In the genomic region with DNA sequence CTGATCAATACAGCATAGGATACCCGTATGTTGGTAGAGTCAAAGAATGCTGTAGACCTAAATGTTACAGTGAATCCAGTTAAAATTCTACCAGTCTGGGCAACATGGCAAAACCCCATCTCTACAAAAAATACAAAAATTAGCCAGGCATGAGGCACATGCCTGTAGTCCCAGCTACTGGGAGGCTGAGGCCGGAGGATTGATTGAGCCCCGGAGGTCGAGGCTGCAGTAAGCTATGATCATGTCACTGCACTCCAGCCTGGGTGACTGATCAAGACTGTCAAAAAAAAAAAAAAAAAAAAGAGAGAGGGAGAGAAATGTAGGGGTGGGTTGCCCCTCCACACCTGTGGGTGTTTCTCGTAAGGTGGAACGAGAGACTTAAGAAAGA, we compare ENCODE assay signal across 1 cellular context.
TF ChIP-seq lines count a peak whose summit lies in the region.

No MANE protein-coding gene starts in this region.

TF ChIP-seq in HepG2, 621 proteins besides CTCF, POLR2A, EP300 and RAD21 (continued from another document):
- TF ChIP-seq ZNF770 (CRISPR knock-in tag; IDR thresholded peaks at IDR 0.05) = peak; percentile 85
- TF ChIP-seq, protein P1, sequence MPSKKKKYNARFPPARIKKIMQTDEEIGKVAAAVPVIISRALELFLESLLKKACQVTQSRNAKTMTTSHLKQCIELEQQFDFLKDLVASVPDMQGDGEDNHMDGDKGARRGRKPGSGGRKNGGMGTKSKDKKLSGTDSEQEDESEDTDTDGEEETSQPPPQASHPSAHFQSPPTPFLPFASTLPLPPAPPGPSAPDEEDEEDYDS (CRISPR knock-in tag; IDR thresholded peaks at IDR 0.05) = no peak
- no peak for TF ChIP-seq DPF2 (CRISPR knock-in tag; IDR thresholded peaks at IDR 0.05; ENCODE audit: borderline replicate concordance, low read depth)
- TF ChIP-seq, protein P2, sequence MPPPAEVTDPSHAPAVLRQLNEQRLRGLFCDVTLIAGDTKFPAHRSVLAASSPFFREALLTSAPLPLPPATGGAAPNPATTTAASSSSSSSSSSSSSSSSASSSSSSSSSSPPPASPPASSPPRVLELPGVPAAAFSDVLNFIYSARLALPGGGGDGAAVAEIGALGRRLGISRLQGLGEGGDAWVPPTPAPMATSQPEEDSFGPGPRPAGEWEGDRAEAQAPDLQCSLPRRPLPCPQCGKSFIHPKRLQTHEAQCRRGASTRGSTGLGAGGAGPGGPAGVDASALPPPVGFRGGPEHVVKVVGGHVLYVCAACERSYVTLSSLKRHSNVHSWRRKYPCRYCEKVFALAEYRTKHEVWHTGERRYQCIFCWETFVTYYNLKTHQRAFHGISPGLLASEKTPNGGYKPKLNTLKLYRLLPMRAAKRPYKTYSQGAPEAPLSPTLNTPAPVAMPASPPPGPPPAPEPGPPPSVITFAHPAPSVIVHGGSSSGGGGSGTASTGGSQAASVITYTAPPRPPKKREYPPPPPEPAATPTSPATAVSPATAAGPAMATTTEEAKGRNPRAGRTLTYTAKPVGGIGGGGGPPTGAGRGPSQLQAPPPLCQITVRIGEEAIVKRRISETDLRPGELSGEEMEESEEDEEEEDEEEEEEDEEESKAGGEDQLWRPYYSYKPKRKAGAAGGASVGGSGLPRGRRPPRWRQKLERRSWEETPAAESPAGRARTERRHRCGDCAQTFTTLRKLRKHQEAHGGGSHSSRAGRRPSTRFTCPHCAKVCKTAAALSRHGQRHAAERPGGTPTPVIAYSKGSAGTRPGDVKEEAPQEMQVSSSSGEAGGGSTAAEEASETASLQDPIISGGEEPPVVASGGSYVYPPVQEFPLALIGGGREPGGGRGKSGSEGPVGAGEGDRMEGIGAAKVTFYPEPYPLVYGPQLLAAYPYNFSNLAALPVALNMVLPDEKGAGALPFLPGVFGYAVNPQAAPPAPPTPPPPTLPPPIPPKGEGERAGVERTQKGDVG (CRISPR knock-in tag; IDR thresholded peaks at IDR 0.05; ENCODE audit: borderline replicate concordance) = no peak
